In genomic region chrX:12986886-12987285, GRCh38 we compare ENCODE assay signal across 1 cellular context.
TF ChIP-seq lines count a peak whose summit lies in the region.

No MANE protein-coding gene starts in this region.

TF ChIP-seq in GM12878, 131 proteins besides CTCF, POLR2A, EP300 and RAD21:
- no peak for TF ChIP-seq SUPT20H (IDR thresholded peaks at IDR 0.05; ENCODE audit: borderline replicate concordance, control insufficient read depth, low read depth, low read length)
- TF ChIP-seq ZNF217 (IDR thresholded peaks at IDR 0.05), result no peak
- TF ChIP-seq BCL3 (IDR thresholded peaks at IDR 0.05; ENCODE audit: borderline replicate concordance, insufficient read depth, low read depth, low read length, poor library complexity, severe bottlenecking), result no peak
- no peak for TF ChIP-seq CEBPZ (IDR thresholded peaks at IDR 0.05; ENCODE audit: low read depth, low read length)
- TF ChIP-seq E2F8 (IDR thresholded peaks at IDR 0.05; ENCODE audit: low read depth, partially characterized antibody), result no peak
- no peak for TF ChIP-seq CUX1 (IDR thresholded peaks at IDR 0.05; ENCODE audit: insufficient replicate concordance, low read depth, low read length)
- no peak for TF ChIP-seq FOXK2 (IDR thresholded peaks at IDR 0.05)
- no peak for TF ChIP-seq REST (IDR thresholded peaks at IDR 0.05; ENCODE audit: low read depth, low read length)
- TF ChIP-seq ZNF24 (IDR thresholded peaks at IDR 0.05), result no peak
- TF ChIP-seq NBN (IDR thresholded peaks at IDR 0.05), result no peak
- TF ChIP-seq PBX3 (IDR thresholded peaks at IDR 0.05; ENCODE audit: insufficient replicate concordance, low read depth, low read length), result no peak
- no peak for TF ChIP-seq TBL1XR1 (IDR thresholded peaks at IDR 0.05; ENCODE audit: low read depth, low read length)
